ENCODE assay signal across 26 cellular contexts in the genomic region with DNA sequence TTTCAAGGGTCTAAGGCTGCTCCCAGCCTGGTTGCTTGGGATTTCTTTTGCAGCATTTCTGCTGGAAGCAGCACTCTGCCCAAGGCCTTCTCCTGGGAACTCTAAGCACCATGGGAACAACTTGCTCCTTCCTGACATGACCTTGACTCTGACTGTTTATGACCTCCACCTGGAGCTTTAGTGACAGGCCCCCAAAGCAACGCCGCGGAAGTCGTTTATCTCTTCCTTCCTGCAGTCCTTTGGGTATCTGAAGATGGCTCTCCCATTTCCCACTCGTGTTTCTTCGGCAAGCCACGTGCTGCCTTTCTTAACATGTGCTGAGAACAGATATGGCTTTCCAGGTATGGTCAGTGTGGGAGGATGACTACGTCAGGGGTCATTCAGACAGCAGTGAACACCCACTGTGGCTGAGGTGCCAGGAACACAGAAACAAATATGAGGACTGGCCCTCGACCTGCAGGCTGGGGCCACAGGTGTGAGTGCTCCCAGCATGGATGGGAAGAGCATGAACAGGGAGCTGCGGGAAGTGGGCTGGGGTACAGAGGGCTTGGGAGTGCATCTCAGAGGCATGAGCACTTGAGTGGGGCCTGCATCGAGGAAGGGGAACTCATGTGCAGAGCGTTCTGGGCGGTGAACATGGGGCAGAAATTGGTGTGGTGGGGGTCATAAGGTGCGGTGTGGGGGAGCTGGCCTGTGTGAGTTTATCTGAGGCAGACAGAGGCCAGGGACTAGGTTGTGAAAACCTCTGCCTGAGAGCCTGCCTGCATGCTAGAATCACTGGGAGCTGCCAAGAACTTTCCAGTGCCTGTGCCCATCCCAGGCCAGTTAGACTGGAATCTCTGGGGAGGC.
"Had no signal": no experiment of that assay in that cellular context is flagged by ENCODE, and none has a peak within 500 bp of the region (broad histone marks: within the 10 kb centered on the region; RNA-seq: fewer than 3 reads in every experiment).

No MANE protein-coding gene starts in this region.

- H3K4me1 ChIP-seq: adrenal gland had no signal

- H3K4me3 ChIP-seq: adrenal gland, SK-N-MC had no signal

- H3K27ac Mint-ChIP-seq: activated CD8-positive, alpha-beta T cell treated with anti-CD3 and anti-CD28 coated beads, Interleukin-2, amount 10 ng/mL, durations not matched to agents 7 days and 5 days; activated naive CD8-positive, alpha-beta T cell treated with anti-CD3 and anti-CD28 coated beads, Interleukin-2, amount 10 ng/mL, durations not matched to agents 7 days and 5 days; T-cell; WTC11 had no signal

- H3K27ac ChIP-seq: adrenal gland, KMS-11, SK-N-MC had no signal

- H3K36me3 ChIP-seq: adrenal gland had no signal

- H3K9me3 ChIP-seq: adrenal gland had no signal

- H3K4me3 Mint-ChIP-seq: activated CD8-positive, alpha-beta T cell treated with anti-CD3 and anti-CD28 coated beads, Interleukin-2, amount 10 ng/mL, durations not matched to agents 7 days and 5 days; activated naive CD8-positive, alpha-beta T cell treated with anti-CD3 and anti-CD28 coated beads, Interleukin-2, amount 10 ng/mL, durations not matched to agents 7 days and 5 days; T-cell; WTC11 had no signal

- H3K4me2 ChIP-seq: KMS-11 had no signal

- H3K4me1 Mint-ChIP-seq: T-cell, WTC11 had no signal

- H3K36me3 Mint-ChIP-seq: activated naive CD8-positive, alpha-beta T cell treated with anti-CD3 and anti-CD28 coated beads, Interleukin-2, amount 10 ng/mL, durations not matched to agents 7 days and 5 days; T-cell had no signal

- H3K27me3 ChIP-seq: adrenal gland had no signal

- H3K27me3 Mint-ChIP-seq: T-cell had no signal

- ATAC-seq: activated CD8-positive, alpha-beta T cell treated with anti-CD3 and anti-CD28 coated beads, Interleukin-2, amount 10 ng/mL, durations not matched to agents 7 days and 5 days; Panc1; Right ventricle myocardium inferior; T-cell; WTC11 had no signal

- H3K9me3 Mint-ChIP-seq: T-cell had no signal

- DNase-seq: activated CD4-positive, alpha-beta T cell treated with anti-CD3 and anti-CD28 coated beads for 48 hours; activated CD4-positive, alpha-beta T cell treated with anti-CD3 and anti-CD28 coated beads, Interleukin-2, amount 50 U/mL, for 4 hours; activated CD4-positive, CD25-positive, alpha-beta regulatory T cell treated with anti-CD3 and anti-CD28 coated beads, Interleukin-2, amount 50 U/mL, for 72 hours; activated CD8-positive, alpha-beta memory T cell treated with anti-CD3 and anti-CD28 coated beads, Interleukin-2, amount 50 U/mL, for 48 hours; activated CD8-positive, alpha-beta T cell treated with anti-CD3 and anti-CD28 coated beads, Interleukin-2, amount 10 ng/mL, durations not matched to agents 7 days and 5 days; activated naive CD4-positive, alpha-beta T cell treated with anti-CD3 and anti-CD28 coated beads, Interleukin-2, amount 50 U/mL, for 16 hours; activated naive CD8-positive, alpha-beta T cell treated with anti-CD3 and anti-CD28 coated beads, Interleukin-2, amount 10 ng/mL, durations not matched to agents 7 days and 5 days; activated T-cell treated with anti-CD3 and anti-CD28 coated beads, Interleukin-2, amount 50 U/mL, for 1 hour; adrenal gland; anterior cingulate cortex; NCI-H1092; NCI-H1417; NCI-H2029; NCI-H345; NCI-H510A; NCI-H526 treated with DMSO at 0.1 percent for 48 hours; NCI-H82; RPMI8226; T-cell; T-helper 2 cell; T1000 had no signal

- H3K9ac ChIP-seq: KMS-11 had no signal
